ENCODE assay signal across 1 cellular context in the genomic region with DNA sequence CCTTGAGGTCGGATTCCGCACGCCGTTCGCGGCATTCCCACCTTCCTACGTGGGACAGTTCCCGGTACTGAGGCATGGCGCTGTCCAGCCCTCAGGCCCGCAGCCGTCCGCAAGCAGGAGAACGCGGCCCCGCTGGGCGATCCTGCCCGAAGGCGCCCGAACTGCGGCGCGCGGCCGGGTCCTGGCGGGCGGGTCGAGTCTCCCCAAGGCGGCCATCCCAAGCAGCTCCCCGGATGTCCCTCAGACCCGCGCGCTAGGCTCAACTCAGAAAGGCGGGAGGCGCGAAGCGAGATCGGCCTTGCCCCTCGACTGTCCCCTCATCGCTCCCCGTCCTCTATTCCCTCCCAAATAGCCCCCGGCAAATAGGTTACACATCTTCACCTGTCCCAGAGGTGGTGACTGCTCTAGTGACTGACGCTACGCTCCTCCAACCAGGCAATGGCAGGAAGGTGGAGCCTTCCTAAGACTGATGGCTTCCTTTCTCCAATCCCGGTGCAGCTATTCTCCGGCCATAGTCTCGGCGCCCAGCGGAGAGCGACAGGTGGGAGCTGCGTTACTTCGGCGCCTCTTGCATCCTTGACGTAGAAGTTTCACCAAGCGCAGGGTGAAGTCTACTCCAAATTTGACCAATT.
TF ChIP-seq lines count a peak whose summit lies in the region.

No MANE protein-coding gene starts in this region.

TF ChIP-seq in GM12878, 131 proteins besides CTCF, POLR2A, EP300 and RAD21 (continued from another document):
- TF ChIP-seq ZNF592 (IDR thresholded peaks at IDR 0.05) (no peak), MTA3 (IDR thresholded peaks at IDR 0.05; ENCODE audit: borderline replicate concordance, low read length) (no peak), KLF5 (IDR thresholded peaks at IDR 0.05; ENCODE audit: partially characterized antibody) (no peak), PML (IDR thresholded peaks at IDR 0.05; ENCODE audit: low read length) (no peak), GABPA (IDR thresholded peaks at IDR 0.05; ENCODE audit: low read depth) (no peak), TBL1XR1 (IDR thresholded peaks at IDR 0.05; ENCODE audit: low read depth, low read length) (no peak), LARP7 (IDR thresholded peaks at IDR 0.05) (peak; percentile 62; the same call in 1 of the 2 replicates), SIN3A (IDR thresholded peaks at IDR 0.05; ENCODE audit: low read depth, low read length) (peak; percentile 90), NKRF (conservative IDR thresholded peaks at IDR 0.05) (peak; percentile 88), ZBED1 (IDR thresholded peaks at IDR 0.05; ENCODE audit: borderline replicate concordance) (no peak)
